ENCODE assay signal across 5 cellular contexts in the genomic region with DNA sequence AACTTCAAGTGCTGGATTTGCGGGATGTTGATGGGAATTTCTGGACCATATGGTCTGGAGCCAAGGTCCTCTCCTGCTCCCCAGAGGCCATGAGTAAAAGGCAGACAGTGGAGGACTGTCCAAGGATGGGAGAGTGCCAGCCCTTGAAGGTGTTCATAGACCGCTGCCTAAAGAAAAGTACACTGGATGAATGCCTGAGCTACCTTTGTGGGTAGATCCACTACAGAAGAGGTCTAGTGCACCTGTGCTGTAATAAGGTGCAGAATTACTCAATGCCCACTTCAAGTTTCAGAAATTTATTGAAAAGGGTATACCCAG. TPM values are rescaled to one million over a fixed set of nuclear protein-coding genes. Genes with fewer than 3 reads are reported as not detected.
"Had no signal": no experiment of that assay in that cellular context is flagged by ENCODE, and none has a peak within 500 bp of the region (broad histone marks: within the 10 kb centered on the region; RNA-seq: fewer than 3 reads in every experiment).

No MANE protein-coding gene starts in this region.

RNA-seq across cellular contexts. Expression of a gene that starts 7.5 kb away (rescaled TPM):
- total RNA-seq: GM23338, H1, H9, HT-29, IMR-90 had no signal

RNA-seq across cellular contexts. Expression of a gene that starts 20.6 kb away (rescaled TPM):
- total RNA-seq: GM23338, H1, H9, HT-29, IMR-90 had no signal

RNA-seq across cellular contexts. Expression of a gene that starts 38.4 kb away (rescaled TPM):
- total RNA-seq: GM23338, H1, H9, HT-29, IMR-90 had no signal

RNA-seq across cellular contexts. Expression of a gene that starts 45.3 kb away (rescaled TPM):
- total RNA-seq: GM23338, H1, H9, HT-29, IMR-90 had no signal

RNA-seq across cellular contexts. Expression of a gene that starts 56.8 kb away (rescaled TPM):
- total RNA-seq: GM23338, H1, H9, HT-29, IMR-90 had no signal
